ENCODE assay signal across 6 cellular contexts in the genomic region with DNA sequence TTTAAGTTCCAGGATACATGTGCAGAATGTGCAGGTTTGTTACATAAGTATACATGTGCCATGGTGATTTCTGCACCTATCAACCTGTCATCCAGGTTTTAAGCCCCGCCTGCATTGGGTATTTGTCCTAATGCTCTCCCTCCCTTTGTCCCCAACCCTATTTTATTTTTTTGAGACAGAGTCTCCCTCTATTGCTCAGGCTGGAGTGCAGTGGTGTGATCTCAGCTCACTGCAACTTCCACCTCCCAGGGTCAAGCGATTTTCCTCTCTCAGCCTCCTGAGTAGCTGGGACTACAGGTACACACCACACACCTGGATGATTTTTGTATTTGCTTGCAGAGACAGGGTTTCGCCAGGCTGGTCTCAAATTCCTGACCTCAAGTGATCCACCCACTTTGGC. TPM values are rescaled to one million over a fixed set of nuclear protein-coding genes. Genes with fewer than 3 reads are reported as not detected.
"Had no signal": no experiment of that assay in that cellular context is flagged by ENCODE, and none has a peak within 500 bp of the region (broad histone marks: within the 10 kb centered on the region; RNA-seq: fewer than 3 reads in every experiment).

No MANE protein-coding gene starts in this region.

RNA-seq across cellular contexts. Expression of a gene that starts 18.7 kb away (rescaled TPM):
- total RNA-seq: HT1080, IMR-90 had no signal
- polyA plus RNA-seq: IMR-90 had no signal

RNA-seq across cellular contexts. Expression of a gene that starts 50.4 kb away (rescaled TPM):
- total RNA-seq: GM23248, H1, HFFc6, HT1080, IMR-90, K562 had no signal
- polyA plus RNA-seq: GM23248, IMR-90, K562 had no signal
